ENCODE assay signal across 18 cellular contexts in genomic region chr22:46672731-46673130, GRCh38. TPM values are rescaled to one million over a fixed set of nuclear protein-coding genes. Genes with fewer than 3 reads are reported as not detected.
DNase-seq lines count a peak whose midpoint lies in the region; ATAC-seq and TF ChIP-seq lines count a peak whose summit lies in the region.
"Had no signal": no experiment of that assay in that cellular context is flagged by ENCODE, and none has a peak within 500 bp of the region (broad histone marks: within the 10 kb centered on the region; RNA-seq: fewer than 3 reads in every experiment).

No MANE protein-coding gene starts in this region.

- ATAC-seq in right cardiac atrium, result no peak
- no peak for ATAC-seq in GM21526 (IDR thresholded peaks at IDR 0.05; ENCODE audit: low FRiP score, unreplicated experiment)
- ATAC-seq in HG02973 (IDR thresholded peaks at IDR 0.05; ENCODE audit: unreplicated experiment), result no peak
- no peak for ATAC-seq in HG02884 (IDR thresholded peaks at IDR 0.05; ENCODE audit: unreplicated experiment)
- ATAC-seq: CD8-positive, alpha-beta T cell; HCT116; Panc1 had no signal

- TF ChIP-seq CTCF in right atrium auricular region (IDR thresholded peaks at IDR 0.05), result no peak

- H3K27me3 ChIP-seq in right cardiac atrium (ENCODE audit: control insufficient read depth, insufficient read depth) (no peaks in the 10 kb centered on the region), right atrium auricular region (no peaks in the 10 kb centered on the region)
- H3K27me3 ChIP-seq: esophagus muscularis mucosa had no signal

- H3K27me3 Mint-ChIP-seq in dendritic cell treated with granulocyte-macrophage colony-stimulating factor and Interleukin-4, amounts not matched to agents 40 ng/mL and 50 ng/mL, for 4 days, result no peaks in the 10 kb centered on the region

- WGBS in right cardiac atrium, result 81% methylated on average over 18 of the region's 18 CpGs

- peaks cover 56% of the 10 kb centered on the region for H3K36me3 ChIP-seq in right atrium auricular region

- peaks cover 99% of the 10 kb centered on the region for H3K36me3 Mint-ChIP-seq in dendritic cell treated with granulocyte-macrophage colony-stimulating factor and Interleukin-4, amounts not matched to agents 40 ng/mL and 50 ng/mL, for 4 days (ENCODE audit: low read depth)

- H3K27ac Mint-ChIP-seq in dendritic cell treated with granulocyte-macrophage colony-stimulating factor and Interleukin-4, amounts not matched to agents 40 ng/mL and 50 ng/mL, for 4 days, result peak overlapping the region; percentile 73

- no peaks in the 10 kb centered on the region for H3K9me3 Mint-ChIP-seq in dendritic cell treated with granulocyte-macrophage colony-stimulating factor and Interleukin-4, amounts not matched to agents 40 ng/mL and 50 ng/mL, for 4 days
- H3K9me3 Mint-ChIP-seq: CD8-positive, alpha-beta T cell had no signal

- intact Hi-C loops in right cardiac atrium (cut with DNase I), result loop anchor here in 1 of 4 donors (10.0 kb wide), 1 partner anchor 98 kb away; no protein-coding TSS in a partner anchor
- intact Hi-C loops in dendritic cell treated with granulocyte-macrophage colony-stimulating factor and Interleukin-4, amounts not matched to agents 40 ng/mL and 50 ng/mL, for 4 days (cut with micrococcal nuclease), result loop anchor here (5.0 to 10.0 kb wide), 2 partner anchors 48 to 95 kb away; partner anchors contain the start of gene GRAMD4

- no peak overlapping the region for H3K27ac ChIP-seq in right cardiac atrium (ENCODE audit: low read length)
- peak overlapping the region in 1 of 2 donors; percentile 67 for H3K27ac ChIP-seq in right atrium auricular region
- H3K27ac ChIP-seq: esophagus muscularis mucosa had no signal

- no peak overlapping the region for H3K4me3 Mint-ChIP-seq in dendritic cell treated with granulocyte-macrophage colony-stimulating factor and Interleukin-4, amounts not matched to agents 40 ng/mL and 50 ng/mL, for 4 days

- DNase-seq in right cardiac atrium, result peak in 2 of 3 donors; percentile 17 to 59
- DNase-seq in right atrium auricular region (ENCODE audit: low spot score), result no peak
- peak; percentile 46 for DNase-seq in NCI-H2171 (lab: John Stamatoyannopoulos, UW)
- DNase-seq in activated effector memory CD4-positive, alpha-beta T cell treated with Interleukin-2 at 50 U/mL for 16 hours, result no peak
- DNase-seq: activated T-cell treated with anti-CD3 and anti-CD28 coated beads, Interleukin-2, amount 50 U/mL, for 1 hour; KBM-7; kidney; NCI-H524; nucleus accumbens; stimulated activated CD4-positive, alpha-beta T cell treated with anti-CD3 and anti-CD28 coated beads, Interleukin-4, amount 100 ng/mL, for 24 hours had no signal

- H3K4me3 ChIP-seq in right cardiac atrium (ENCODE audit: low read length), result no peak overlapping the region
- no peak overlapping the region for H3K4me3 ChIP-seq in right atrium auricular region
- H3K4me3 ChIP-seq: esophagus muscularis mucosa had no signal

- H3K4me1 ChIP-seq in right cardiac atrium (ENCODE audit: control insufficient read depth, insufficient read depth, low read length), result no peaks in the 10 kb centered on the region
- peaks cover 0 to 31% of the 10 kb centered on the region in 2 donors for H3K4me1 ChIP-seq in right atrium auricular region

- H3K4me1 Mint-ChIP-seq in dendritic cell treated with granulocyte-macrophage colony-stimulating factor and Interleukin-4, amounts not matched to agents 40 ng/mL and 50 ng/mL, for 4 days (ENCODE audit: low read depth), result peaks cover 33% of the 10 kb centered on the region

- H3K9me3 ChIP-seq in right cardiac atrium (ENCODE audit: control insufficient read depth, low read length) (no peaks in the 10 kb centered on the region), right atrium auricular region (no peaks in the 10 kb centered on the region)
- H3K9me3 ChIP-seq: esophagus muscularis mucosa had no signal

RNA-seq across cellular contexts. Expression of gene GRAMD4, which starts 52.5 kb away (rescaled TPM):
- total RNA-seq in right cardiac atrium, result 100 to 1,000 TPM in 1 of 4 donors, 10 to 100 TPM in 3; 74.3 to 106 (median 88.5) TPM
- 31.6 TPM for polyA plus RNA-seq in right cardiac atrium
- 10 to 100 TPM; 29.1 to 31.6 TPM for total RNA-seq in right atrium auricular region

Comparison
In these comparisons a context has a peak if more than half of its experiments do, and no peak if none do; other contexts are left out.
1. DNase-seq: peak in right cardiac atrium (2 of 3) and NCI-H2171 (single experiment); none in right atrium auricular region (single experiment) and activated effector memory CD4-positive, alpha-beta T cell treated with Interleukin-2 at 50 U/mL for 16 hours (single experiment).